Comparison of ENCODE assay signal across 21 cellular contexts in the genomic region with DNA sequence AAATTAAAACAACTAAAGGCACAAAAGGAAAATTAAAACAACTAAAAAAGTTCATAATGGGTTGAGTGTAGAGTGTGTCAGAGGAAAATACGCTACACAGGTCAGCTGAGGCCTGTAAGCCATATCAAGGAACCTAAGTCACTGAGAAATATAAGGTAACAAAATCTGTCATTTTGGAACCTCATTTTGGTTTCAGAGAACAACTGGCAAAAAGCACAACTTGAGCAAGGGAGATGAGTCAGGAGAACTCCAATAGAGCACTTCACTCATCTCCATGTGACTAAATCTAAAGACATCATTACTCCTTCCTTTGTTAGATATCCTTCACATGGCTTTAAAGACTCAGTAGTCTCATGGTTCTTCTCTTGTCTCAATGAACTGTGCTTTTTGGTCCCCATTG.
A peak's percentile ranks its signal among the peaks of the same experiment; 100 is the strongest.
DNase-seq lines count a peak whose midpoint lies in the region; ATAC-seq and TF ChIP-seq lines count a peak whose summit lies in the region.
"Had no signal": no experiment of that assay in that cellular context is flagged by ENCODE, and none has a peak within 500 bp of the region (broad histone marks: within the 10 kb centered on the region; RNA-seq: fewer than 3 reads in every experiment).

No MANE protein-coding gene starts in this region.

- peaks cover 0 to 12% (median 1%) of the 10 kb centered on the region in 4 donors for H3K9me3 ChIP-seq in upper lobe of left lung
- H3K9me3 ChIP-seq: Caco-2, HAP-1, SJSA1 had no signal

- no peaks in the 10 kb centered on the region for H3K4me1 ChIP-seq in upper lobe of left lung
- H3K4me1 ChIP-seq: Caco-2, HAP-1, SJSA1 had no signal

- no peaks in the 10 kb centered on the region for H3K27me3 ChIP-seq in upper lobe of left lung
- H3K27me3 ChIP-seq: SJSA1 had no signal

- no peak overlapping the region for H3K4me3 Mint-ChIP-seq in activated naive CD8-positive, alpha-beta T cell treated with anti-CD3 and anti-CD28 coated beads for 36 hours
- H3K4me3 Mint-ChIP-seq: CD4-positive, CD25-positive, alpha-beta regulatory T cell; GM23338; IgD-negative memory B cell had no signal

- peak; percentile 30 for DNase-seq in HCEC 1CT
- peak; percentile 54 for DNase-seq in LHCN-M2 (ENCODE audit: low read depth)
- DNase-seq in fibroblast of mammary gland (ENCODE audit: low read depth), result peak; percentile 58
- DNase-seq in myocyte (ENCODE audit: low read depth), result peak; percentile 22
- no peak for DNase-seq in upper lobe of left lung
- DNase-seq in activated naive CD8-positive, alpha-beta T cell treated with anti-CD3 and anti-CD28 coated beads for 36 hours, result no peak
- DNase-seq: Caco-2; CD4-positive, CD25-positive, alpha-beta regulatory T cell; DMS 273 treated with DMSO at 0.1 percent for 48 hours; DND-41; NCI-H1694; NCI-H2081; NCI-H2171 treated with DMSO at 0.1 percent for 48 hours; NCI-H524 treated with DMSO at 0.1 percent for 48 hours; NCI-H82 had no signal

- WGBS in upper lobe of left lung, 2 donors, result 96 to 100% methylated on average over 1 of the region's 1 CpG

- H3K27me3 Mint-ChIP-seq in activated naive CD8-positive, alpha-beta T cell treated with anti-CD3 and anti-CD28 coated beads for 36 hours, result no peaks in the 10 kb centered on the region
- H3K27me3 Mint-ChIP-seq: CD4-positive, CD25-positive, alpha-beta regulatory T cell; IgD-negative memory B cell had no signal

- TF ChIP-seq CTCF in fibroblast of mammary gland (conservative IDR thresholded peaks at IDR 0.05; ENCODE audit: control insufficient read depth, insufficient read depth, low read depth, low read length), result no peak
- TF ChIP-seq CTCF in upper lobe of left lung (IDR thresholded peaks at IDR 0.05), result no peak

- ATAC-seq in GM18502 (IDR thresholded peaks at IDR 0.05; ENCODE audit: poor library complexity, unreplicated experiment) (no peak), upper lobe of left lung (ENCODE audit: low FRiP score in 2 of 2) (no peak)
- ATAC-seq: GM23338, Right ventricle myocardium inferior had no signal

- H3K9me3 Mint-ChIP-seq in activated naive CD8-positive, alpha-beta T cell treated with anti-CD3 and anti-CD28 coated beads for 36 hours, result peaks cover 23% of the 10 kb centered on the region

- H3K4me3 ChIP-seq in fibroblast of mammary gland (ENCODE audit: control insufficient read depth, low read depth, low read length) (no peak overlapping the region), upper lobe of left lung (no peak overlapping the region)
- H3K4me3 ChIP-seq: GM23338, HAP-1, SJSA1 had no signal

- peaks cover 4% of the 10 kb centered on the region for H3K4me1 Mint-ChIP-seq in activated naive CD8-positive, alpha-beta T cell treated with anti-CD3 and anti-CD28 coated beads for 36 hours
- H3K4me1 Mint-ChIP-seq: IgD-negative memory B cell had no signal

- no peak overlapping the region for H3K27ac Mint-ChIP-seq in activated naive CD8-positive, alpha-beta T cell treated with anti-CD3 and anti-CD28 coated beads for 36 hours
- H3K27ac Mint-ChIP-seq: CD4-positive, CD25-positive, alpha-beta regulatory T cell; GM23338; IgD-negative memory B cell had no signal

- H3K36me3 ChIP-seq in upper lobe of left lung, result peaks cover 0 to 6% (median 0%) of the 10 kb centered on the region in 4 donors
- H3K36me3 ChIP-seq: HAP-1 had no signal

- no peak for TF ChIP-seq EP300 in upper lobe of left lung (IDR thresholded peaks at IDR 0.05)

- no peak for TF ChIP-seq POLR2A in upper lobe of left lung (IDR thresholded peaks at IDR 0.05)

- H3K27ac ChIP-seq in upper lobe of left lung, result no peak overlapping the region
- H3K27ac ChIP-seq: SJSA1 had no signal

- H3K36me3 Mint-ChIP-seq in activated naive CD8-positive, alpha-beta T cell treated with anti-CD3 and anti-CD28 coated beads for 36 hours, result peaks cover 50% of the 10 kb centered on the region

Comparison
In these comparisons a context has a peak if more than half of its experiments do, and no peak if none do; other contexts are left out.
1. DNase-seq: peak in HCEC 1CT (single experiment), LHCN-M2 (single experiment), fibroblast of mammary gland (single experiment) and myocyte (single experiment); none in upper lobe of left lung (0 of 2) and activated naive CD8-positive, alpha-beta T cell treated with anti-CD3 and anti-CD28 coated beads for 36 hours (single experiment).